17 cellular contexts compared by ENCODE assay signal in genomic region chr1:2321258-2321657, GRCh38.
A peak's percentile ranks its signal among the peaks of the same experiment; 100 is the strongest.
DNase-seq lines count a peak whose midpoint lies in the region; ATAC-seq and TF ChIP-seq lines count a peak whose summit lies in the region.
"Had no signal": no experiment of that assay in that cellular context is flagged by ENCODE, and none has a peak within 500 bp of the region (broad histone marks: within the 10 kb centered on the region; RNA-seq: fewer than 3 reads in every experiment).

No MANE protein-coding gene starts in this region.

- TF ChIP-seq CTCF in heart right ventricle (IDR thresholded peaks at IDR 0.05), result no peak
- no peak for TF ChIP-seq CTCF in vagina (IDR thresholded peaks at IDR 0.05)
- TF ChIP-seq CTCF in body of pancreas (IDR thresholded peaks at IDR 0.05), result no peak

- H3K9me3 ChIP-seq in heart right ventricle, result peaks cover 0 to 3% (median 0%) of the 10 kb centered on the region in 11 donors
- H3K9me3 ChIP-seq in right cardiac atrium (ENCODE audit: control insufficient read depth, low read length), result no peaks in the 10 kb centered on the region
- no peaks in the 10 kb centered on the region for H3K9me3 ChIP-seq in vagina
- no peaks in the 10 kb centered on the region for H3K9me3 ChIP-seq in body of pancreas
- H3K9me3 ChIP-seq: mucosa of descending colon, Peyer's patch had no signal

- H3K9ac ChIP-seq in rectal smooth muscle tissue (ENCODE audit: low read length), result no peak overlapping the region

- WGBS in heart right ventricle, 2 donors, result 89 to 92% methylated on average over 22 of the region's 22 CpGs
- 73% methylated on average over 22 of the region's 22 CpGs for WGBS in right cardiac atrium
- 82% methylated on average over 22 of the region's 22 CpGs; no CpG with 5 or more reads in 1 of the 2 donors for WGBS in body of pancreas, 2 donors

- H3K27ac ChIP-seq in heart right ventricle, result peak overlapping the region in 8 of 10 donors; percentile 35 to 82 (median 69)
- H3K27ac ChIP-seq in right cardiac atrium (ENCODE audit: low read length), result peak overlapping the region; percentile 5
- peak overlapping the region; percentile 88 for H3K27ac ChIP-seq in rectal smooth muscle tissue (ENCODE audit: low read depth, low read length)
- peak overlapping the region; percentile 87 for H3K27ac ChIP-seq in vagina
- peak overlapping the region in 2 of 4 donors; percentile 45 to 63 for H3K27ac ChIP-seq in body of pancreas

- H3K4me1 ChIP-seq in heart right ventricle (peaks cover 16 to 70% (median 37%) of the 10 kb centered on the region in 9 donors), right cardiac atrium (ENCODE audit: control insufficient read depth, insufficient read depth, low read length) (peaks cover 10% of the 10 kb centered on the region), rectal smooth muscle tissue (ENCODE audit: control insufficient read depth, insufficient read depth, low read length) (peaks cover 37% of the 10 kb centered on the region), vagina (peaks cover 43% of the 10 kb centered on the region), body of pancreas (peaks cover 21% of the 10 kb centered on the region)

- intact Hi-C loops in heart right ventricle (cut with DNase I) (loop anchor here in 2 of 10 donors (5.0 to 10.0 kb wide), 2 partner anchors 54 to 61 kb away; no protein-coding TSS in a partner anchor), left cardiac atrium (cut with DNase I) (no loop called here), right cardiac atrium (cut with DNase I) (no loop called here), vagina (cut with DNase I) (no loop called here), body of pancreas (cut with DNase I) (no loop called here)

- H3K4me3 ChIP-seq in heart right ventricle (no peak overlapping the region), right cardiac atrium (ENCODE audit: low read length) (no peak overlapping the region), rectal smooth muscle tissue (ENCODE audit: low read length) (no peak overlapping the region), vagina (no peak overlapping the region), body of pancreas (no peak overlapping the region)
- H3K4me3 ChIP-seq: GM23338, mucosa of descending colon, Peyer's patch had no signal

- H3K27me3 ChIP-seq in heart right ventricle (peaks cover 0 to 25% (median 0%) of the 10 kb centered on the region in 7 donors), right cardiac atrium (ENCODE audit: control insufficient read depth, insufficient read depth) (no peaks in the 10 kb centered on the region), rectal smooth muscle tissue (ENCODE audit: control insufficient read depth, insufficient read depth, low read length) (no peaks in the 10 kb centered on the region), vagina (no peaks in the 10 kb centered on the region), body of pancreas (no peaks in the 10 kb centered on the region)
- H3K27me3 ChIP-seq: Peyer's patch had no signal

- TF ChIP-seq POLR2A in vagina (IDR thresholded peaks at IDR 0.05) (no peak), body of pancreas (IDR thresholded peaks at IDR 0.05) (no peak)

- ATAC-seq in heart right ventricle (no peak), left cardiac atrium (no peak), right cardiac atrium (no peak), body of pancreas (no peak), GM21576 (IDR thresholded peaks at IDR 0.05; ENCODE audit: unreplicated experiment) (no peak)

- no peaks in the 10 kb centered on the region for H3K36me3 ChIP-seq in heart right ventricle
- H3K36me3 ChIP-seq in rectal smooth muscle tissue (ENCODE audit: control insufficient read depth, insufficient read depth, low read length), result no peaks in the 10 kb centered on the region
- H3K36me3 ChIP-seq in vagina, result no peaks in the 10 kb centered on the region
- no peaks in the 10 kb centered on the region for H3K36me3 ChIP-seq in body of pancreas (replicated peaks in 1 of 2; ENCODE audit: insufficient read depth in 1 of 2, low read depth in 2 of 2)
- H3K36me3 ChIP-seq: Peyer's patch had no signal

- DNase-seq in heart right ventricle (no peak), left cardiac atrium (no peak), right cardiac atrium (no peak), vagina (ENCODE audit: extremely low spot score in 2 of 2) (no peak), body of pancreas (no peak), superior temporal gyrus (ENCODE audit: extremely low spot score) (no peak)
- DNase-seq: activated gamma-delta T cell treated with Interleukin-2 at 50 U/mL for 16 hours; CD4-positive, CD25-positive, alpha-beta regulatory T cell; immature natural killer cell; mucosa of descending colon; NCI-H2081; Peyer's patch; stimulated activated CD4-positive, alpha-beta T cell treated with anti-CD3 and anti-CD28 coated beads, Interleukin-4, amount 100 ng/mL, for 1 hour; T-cell had no signal
